ENCODE assay signal across 1 cellular context in the genomic region with DNA sequence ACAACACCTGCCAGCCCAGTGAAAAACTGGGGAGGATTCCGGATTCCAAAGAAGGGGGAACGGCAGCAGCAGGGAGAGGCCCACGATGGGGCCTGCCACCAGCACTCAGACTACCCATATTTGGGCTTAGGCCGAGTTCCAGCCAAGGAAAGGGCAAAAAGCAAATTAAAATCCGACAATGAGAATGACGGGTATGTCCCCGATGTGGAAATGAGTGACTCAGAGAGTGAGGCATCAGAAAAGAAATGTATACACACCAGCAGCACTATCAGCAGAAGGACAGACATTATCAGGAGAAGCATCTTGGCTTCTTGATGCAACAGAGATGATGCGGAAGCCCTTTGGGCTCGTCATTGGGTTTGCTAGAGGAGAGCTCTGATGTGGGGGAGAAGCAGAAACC.
TF ChIP-seq lines count a peak whose summit lies in the region.

No MANE protein-coding gene starts in this region.

TF ChIP-seq in WTC11, 78 proteins besides CTCF, POLR2A, EP300 and RAD21 (continued from another document):
- TF ChIP-seq, protein P1, sequence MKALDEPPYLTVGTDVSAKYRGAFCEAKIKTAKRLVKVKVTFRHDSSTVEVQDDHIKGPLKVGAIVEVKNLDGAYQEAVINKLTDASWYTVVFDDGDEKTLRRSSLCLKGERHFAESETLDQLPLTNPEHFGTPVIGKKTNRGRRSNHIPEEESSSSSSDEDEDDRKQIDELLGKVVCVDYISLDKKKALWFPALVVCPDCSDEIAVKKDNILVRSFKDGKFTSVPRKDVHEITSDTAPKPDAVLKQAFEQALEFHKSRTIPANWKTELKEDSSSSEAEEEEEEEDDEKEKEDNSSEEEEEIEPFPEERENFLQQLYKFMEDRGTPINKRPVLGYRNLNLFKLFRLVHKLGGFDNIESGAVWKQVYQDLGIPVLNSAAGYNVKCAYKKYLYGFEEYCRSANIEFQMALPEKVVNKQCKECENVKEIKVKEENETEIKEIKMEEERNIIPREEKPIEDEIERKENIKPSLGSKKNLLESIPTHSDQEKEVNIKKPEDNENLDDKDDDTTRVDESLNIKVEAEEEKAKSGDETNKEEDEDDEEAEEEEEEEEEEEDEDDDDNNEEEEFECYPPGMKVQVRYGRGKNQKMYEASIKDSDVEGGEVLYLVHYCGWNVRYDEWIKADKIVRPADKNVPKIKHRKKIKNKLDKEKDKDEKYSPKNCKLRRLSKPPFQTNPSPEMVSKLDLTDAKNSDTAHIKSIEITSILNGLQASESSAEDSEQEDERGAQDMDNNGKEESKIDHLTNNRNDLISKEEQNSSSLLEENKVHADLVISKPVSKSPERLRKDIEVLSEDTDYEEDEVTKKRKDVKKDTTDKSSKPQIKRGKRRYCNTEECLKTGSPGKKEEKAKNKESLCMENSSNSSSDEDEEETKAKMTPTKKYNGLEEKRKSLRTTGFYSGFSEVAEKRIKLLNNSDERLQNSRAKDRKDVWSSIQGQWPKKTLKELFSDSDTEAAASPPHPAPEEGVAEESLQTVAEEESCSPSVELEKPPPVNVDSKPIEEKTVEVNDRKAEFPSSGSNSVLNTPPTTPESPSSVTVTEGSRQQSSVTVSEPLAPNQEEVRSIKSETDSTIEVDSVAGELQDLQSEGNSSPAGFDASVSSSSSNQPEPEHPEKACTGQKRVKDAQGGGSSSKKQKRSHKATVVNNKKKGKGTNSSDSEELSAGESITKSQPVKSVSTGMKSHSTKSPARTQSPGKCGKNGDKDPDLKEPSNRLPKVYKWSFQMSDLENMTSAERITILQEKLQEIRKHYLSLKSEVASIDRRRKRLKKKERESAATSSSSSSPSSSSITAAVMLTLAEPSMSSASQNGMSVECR (CRISPR knock-in tag; IDR thresholded peaks at IDR 0.05; ENCODE audit: borderline replicate concordance): no peak
- TF ChIP-seq, protein P2, sequence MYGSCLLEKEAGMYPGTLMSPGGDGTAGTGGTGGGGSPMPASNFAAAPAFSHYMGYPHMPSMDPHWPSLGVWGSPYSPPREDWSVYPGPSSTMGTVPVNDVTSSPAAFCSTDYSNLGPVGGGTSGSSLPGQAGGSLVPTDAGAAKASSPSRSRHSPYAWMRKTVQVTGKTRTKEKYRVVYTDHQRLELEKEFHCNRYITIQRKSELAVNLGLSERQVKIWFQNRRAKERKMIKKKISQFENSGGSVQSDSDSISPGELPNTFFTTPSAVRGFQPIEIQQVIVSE (CRISPR knock-in tag; IDR thresholded peaks at IDR 0.05; ENCODE audit: borderline replicate concordance): no peak
- TF ChIP-seq MYBL2 (CRISPR knock-in tag; IDR thresholded peaks at IDR 0.05) (no peak), ZNF232 (CRISPR knock-in tag; IDR thresholded peaks at IDR 0.05) (no peak), NFYB (CRISPR knock-in tag; conservative IDR thresholded peaks at IDR 0.05; ENCODE audit: low read depth) (no peak), EMX1 (CRISPR knock-in tag; IDR thresholded peaks at IDR 0.05) (no peak)
- TF ChIP-seq, protein P3, sequence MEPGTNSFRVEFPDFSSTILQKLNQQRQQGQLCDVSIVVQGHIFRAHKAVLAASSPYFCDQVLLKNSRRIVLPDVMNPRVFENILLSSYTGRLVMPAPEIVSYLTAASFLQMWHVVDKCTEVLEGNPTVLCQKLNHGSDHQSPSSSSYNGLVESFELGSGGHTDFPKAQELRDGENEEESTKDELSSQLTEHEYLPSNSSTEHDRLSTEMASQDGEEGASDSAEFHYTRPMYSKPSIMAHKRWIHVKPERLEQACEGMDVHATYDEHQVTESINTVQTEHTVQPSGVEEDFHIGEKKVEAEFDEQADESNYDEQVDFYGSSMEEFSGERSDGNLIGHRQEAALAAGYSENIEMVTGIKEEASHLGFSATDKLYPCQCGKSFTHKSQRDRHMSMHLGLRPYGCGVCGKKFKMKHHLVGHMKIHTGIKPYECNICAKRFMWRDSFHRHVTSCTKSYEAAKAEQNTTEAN (CRISPR knock-in tag; IDR thresholded peaks at IDR 0.05): no peak
- TF ChIP-seq, protein P4, sequence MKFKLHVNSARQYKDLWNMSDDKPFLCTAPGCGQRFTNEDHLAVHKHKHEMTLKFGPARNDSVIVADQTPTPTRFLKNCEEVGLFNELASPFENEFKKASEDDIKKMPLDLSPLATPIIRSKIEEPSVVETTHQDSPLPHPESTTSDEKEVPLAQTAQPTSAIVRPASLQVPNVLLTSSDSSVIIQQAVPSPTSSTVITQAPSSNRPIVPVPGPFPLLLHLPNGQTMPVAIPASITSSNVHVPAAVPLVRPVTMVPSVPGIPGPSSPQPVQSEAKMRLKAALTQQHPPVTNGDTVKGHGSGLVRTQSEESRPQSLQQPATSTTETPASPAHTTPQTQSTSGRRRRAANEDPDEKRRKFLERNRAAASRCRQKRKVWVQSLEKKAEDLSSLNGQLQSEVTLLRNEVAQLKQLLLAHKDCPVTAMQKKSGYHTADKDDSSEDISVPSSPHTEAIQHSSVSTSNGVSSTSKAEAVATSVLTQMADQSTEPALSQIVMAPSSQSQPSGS (CRISPR knock-in tag; IDR thresholded peaks at IDR 0.05; ENCODE audit: borderline replicate concordance, low read depth): no peak
